2 cellular contexts compared by ENCODE assay signal in the genomic region with DNA sequence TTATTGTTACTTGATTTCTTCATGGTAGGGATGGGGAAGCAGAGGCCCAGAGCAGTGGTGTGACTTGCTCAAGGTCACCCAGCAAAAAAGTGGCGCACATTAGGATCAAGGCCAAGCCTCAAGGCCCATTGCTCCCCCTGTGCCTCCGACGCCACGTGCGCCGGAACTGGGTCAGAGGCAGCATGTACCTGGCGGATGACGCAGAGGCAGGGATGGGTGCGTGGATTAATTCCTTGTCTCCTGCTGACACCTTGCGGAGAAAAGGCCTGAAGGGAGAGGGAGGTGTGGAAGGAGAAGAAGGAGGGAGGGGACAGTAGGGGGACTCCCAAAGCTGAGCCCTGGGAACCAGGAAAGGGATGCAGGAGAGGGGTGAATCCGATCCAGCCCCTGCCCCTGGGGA.
A peak's percentile ranks its signal among the peaks of the same experiment; 100 is the strongest.
TF ChIP-seq lines count a peak whose summit lies in the region.

No MANE protein-coding gene starts in this region.

TF ChIP-seq in HepG2, 621 proteins besides CTCF, POLR2A, EP300 and RAD21:
- TF ChIP-seq ZNF562 (CRISPR knock-in tag; IDR thresholded peaks at IDR 0.05; ENCODE audit: borderline replicate concordance) (0 out of 2 replicates have a peak, but pooled peaks have one; percentile 16), NFRKB (IDR thresholded peaks at IDR 0.05) (no peak), ZNF768 (CRISPR knock-in tag; IDR thresholded peaks at IDR 0.05) (peak; percentile 74; the same call in 1 of the 2 replicates)

TF ChIP-seq in GM23338, 12 proteins besides CTCF, POLR2A, EP300 and RAD21:
- no peak for TF ChIP-seq CREB1 (CRISPR knock-in tag; IDR thresholded peaks at IDR 0.05; ENCODE audit: low read depth)
